Comparison of ENCODE assay signal across 1 cellular context in the genomic region with DNA sequence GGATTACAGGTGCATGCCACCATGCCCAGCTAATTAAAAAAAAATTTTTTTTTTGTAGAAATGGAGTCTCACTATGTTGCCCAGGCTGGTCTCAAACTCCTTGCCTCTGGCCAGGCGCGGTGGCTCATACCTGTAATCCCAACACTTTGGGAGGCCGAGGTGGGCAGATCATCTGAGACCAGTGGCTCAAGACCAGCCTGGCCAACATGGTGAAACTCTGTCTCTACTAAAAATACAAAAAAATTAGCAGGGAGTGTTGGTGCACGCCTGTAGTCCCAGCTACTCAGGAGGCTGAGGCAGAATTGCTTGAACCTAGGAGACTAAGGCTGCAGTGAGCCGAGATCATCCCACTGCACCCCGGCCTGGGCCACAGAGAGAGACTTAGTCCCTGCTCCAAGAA.
TF ChIP-seq lines count a peak whose summit lies in the region.

No MANE protein-coding gene starts in this region.

TF ChIP-seq in HepG2, 621 proteins besides CTCF, POLR2A, EP300 and RAD21:
- TF ChIP-seq AHR (CRISPR knock-in tag; IDR thresholded peaks at IDR 0.05) (0 out of 2 replicates have a peak, but pooled peaks have one; percentile 39), ZNF296 (CRISPR knock-in tag; conservative IDR thresholded peaks at IDR 0.05) (peak; percentile 44; the same call in 1 of the 2 replicates)
TF ChIP-seq in HepG2: peak in this region for 2; not testable (repeated sequence) for 619.
